Comparison of ENCODE assay signal across 1 cellular context in genomic region chr1:114716304-114717158, GRCh38.
TF ChIP-seq lines count a peak whose summit lies in the region.

Gene NRAS, minus strand, starts transcription at chr1:114716771. Its CDS starts 611 bp downstream, at chr1:114716160.

TF ChIP-seq in HepG2, 621 proteins besides CTCF, POLR2A, EP300 and RAD21 (continued from another document and continues in another):
- TF ChIP-seq ARID5B (CRISPR knock-in tag; IDR thresholded peaks at IDR 0.05) (peak; percentile 67), KAT8 (CRISPR knock-in tag; IDR thresholded peaks at IDR 0.05) (peak; percentile 97), NFRKB (IDR thresholded peaks at IDR 0.05) (no peak), ZNF615 (CRISPR knock-in tag; IDR thresholded peaks at IDR 0.05; ENCODE audit: borderline replicate concordance) (no peak), ARNTL (CRISPR knock-in tag; IDR thresholded peaks at IDR 0.05) (peak; percentile 74), ZSCAN12 (CRISPR knock-in tag; IDR thresholded peaks at IDR 0.05) (0 out of 2 replicates have a peak, but pooled peaks have one; percentile 30), PRPF4 (IDR thresholded peaks at IDR 0.05; ENCODE audit: low read depth, low read length, poor library complexity, severe bottlenecking) (no peak), ZBTB37 (CRISPR knock-in tag; IDR thresholded peaks at IDR 0.05) (no peak), CENPBD1 (CRISPR knock-in tag; IDR thresholded peaks at IDR 0.05; ENCODE audit: borderline replicate concordance, low read depth) (no peak), NKX3-1 (CRISPR knock-in tag; IDR thresholded peaks at IDR 0.05) (no peak), TAF15 (IDR thresholded peaks at IDR 0.05; ENCODE audit: low read depth, low read length, poor library complexity, severe bottlenecking) (peak; percentile 81), ELF3 (CRISPR knock-in tag; IDR thresholded peaks at IDR 0.05) (peak; percentile 35; the same call in 1 of the 2 replicates), ZBTB21 (CRISPR knock-in tag; IDR thresholded peaks at IDR 0.05) (0 out of 2 replicates have a peak, but pooled peaks have one; percentile 15), AHR (CRISPR knock-in tag; IDR thresholded peaks at IDR 0.05) (0 out of 2 replicates have a peak, but pooled peaks have one; percentile 31), ZNF644 (CRISPR knock-in tag; IDR thresholded peaks at IDR 0.05; ENCODE audit: low read depth) (no peak), TAF1 (CRISPR knock-in tag; IDR thresholded peaks at IDR 0.05) (peak; percentile 58; the same call in 1 of the 2 replicates), WIZ (CRISPR knock-in tag; IDR thresholded peaks at IDR 0.05) (no peak), ZNF260 (CRISPR knock-in tag; IDR thresholded peaks at IDR 0.05; ENCODE audit: borderline replicate concordance, low read depth) (no peak), ZNF367 (CRISPR knock-in tag; IDR thresholded peaks at IDR 0.05; ENCODE audit: borderline replicate concordance) (no peak), MTERF4 (CRISPR knock-in tag; IDR thresholded peaks at IDR 0.05) (no peak), BCL3 (CRISPR knock-in tag; IDR thresholded peaks at IDR 0.05) (no peak), TBP (CRISPR knock-in tag; IDR thresholded peaks at IDR 0.05) (no peak), DNMT1 (CRISPR knock-in tag; IDR thresholded peaks at IDR 0.05) (no peak), KLF9 (CRISPR knock-in tag; IDR thresholded peaks at IDR 0.05; ENCODE audit: low read depth) (peak; percentile 79; the same call in 1 of the 2 replicates), ZNF18 (CRISPR knock-in tag; IDR thresholded peaks at IDR 0.05; ENCODE audit: insufficient replicate concordance) (no peak), HMG20B (CRISPR knock-in tag; conservative IDR thresholded peaks at IDR 0.05) (no peak), ZFAT (CRISPR knock-in tag; conservative IDR thresholded peaks at IDR 0.05) (no peak), ZFP91 (CRISPR knock-in tag; IDR thresholded peaks at IDR 0.05; ENCODE audit: borderline replicate concordance) (peak; percentile 64; the same call in 1 of the 2 replicates), TP53 (CRISPR knock-in tag; conservative IDR thresholded peaks at IDR 0.05) (no peak), CHCHD3 (CRISPR knock-in tag; IDR thresholded peaks at IDR 0.05) (0 out of 2 replicates have a peak, but pooled peaks have one; percentile 49), THAP11 (CRISPR knock-in tag; IDR thresholded peaks at IDR 0.05) (peak; percentile 91), MXD1 (CRISPR knock-in tag; IDR thresholded peaks at IDR 0.05) (peak; percentile 91; the same call in 1 of the 2 replicates), ZNF451 (CRISPR knock-in tag; IDR thresholded peaks at IDR 0.05) (no peak), ZNF879 (CRISPR knock-in tag; IDR thresholded peaks at IDR 0.05) (no peak), ZNF383 (CRISPR knock-in tag; IDR thresholded peaks at IDR 0.05; ENCODE audit: borderline replicate concordance) (no peak), CERS6 (CRISPR knock-in tag; IDR thresholded peaks at IDR 0.05) (no peak), PRMT3 (CRISPR knock-in tag; IDR thresholded peaks at IDR 0.05; ENCODE audit: borderline replicate concordance, low read depth) (no peak), HOXA3 (CRISPR knock-in tag; IDR thresholded peaks at IDR 0.05) (peak; percentile 90), ZNF281 (CRISPR knock-in tag; IDR thresholded peaks at IDR 0.05; ENCODE audit: borderline replicate concordance) (peak; percentile 32; the same call in 1 of the 2 replicates), ZNF766 (CRISPR knock-in tag; IDR thresholded peaks at IDR 0.05; ENCODE audit: borderline replicate concordance) (no peak), IRX3 (CRISPR knock-in tag; IDR thresholded peaks at IDR 0.05; ENCODE audit: borderline replicate concordance, low read depth) (no peak), ZNF784 (CRISPR knock-in tag; IDR thresholded peaks at IDR 0.05; ENCODE audit: borderline replicate concordance) (no peak), BORCS8-MEF2B (CRISPR knock-in tag; IDR thresholded peaks at IDR 0.05) (no peak; the same call in 1 of the 2 replicates)
